ENCODE assay signal across 1 cellular context in the genomic region with DNA sequence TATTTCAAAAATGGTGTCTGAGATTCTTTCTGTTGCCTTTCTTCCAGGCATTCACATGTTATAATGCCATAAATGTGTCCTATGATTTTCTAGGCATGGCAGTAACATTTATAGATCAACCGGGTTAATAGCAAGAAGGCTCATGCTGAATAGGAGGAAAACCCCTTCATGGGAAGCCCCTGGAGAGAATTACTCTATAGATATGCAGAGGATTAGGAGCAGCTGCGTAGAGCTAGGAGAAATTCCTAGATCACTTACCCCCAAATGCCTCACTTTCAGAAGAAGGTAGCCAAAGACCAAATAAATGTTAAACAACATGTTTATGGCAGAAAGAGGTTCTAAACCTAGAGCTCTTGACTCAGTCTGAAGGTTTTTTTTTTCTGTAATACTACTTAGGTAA.
TF ChIP-seq lines count a peak whose summit lies in the region.

No MANE protein-coding gene starts in this region.

TF ChIP-seq in WTC11, 78 proteins besides CTCF, POLR2A, EP300 and RAD21 (continued from another document):
- TF ChIP-seq, protein P1, sequence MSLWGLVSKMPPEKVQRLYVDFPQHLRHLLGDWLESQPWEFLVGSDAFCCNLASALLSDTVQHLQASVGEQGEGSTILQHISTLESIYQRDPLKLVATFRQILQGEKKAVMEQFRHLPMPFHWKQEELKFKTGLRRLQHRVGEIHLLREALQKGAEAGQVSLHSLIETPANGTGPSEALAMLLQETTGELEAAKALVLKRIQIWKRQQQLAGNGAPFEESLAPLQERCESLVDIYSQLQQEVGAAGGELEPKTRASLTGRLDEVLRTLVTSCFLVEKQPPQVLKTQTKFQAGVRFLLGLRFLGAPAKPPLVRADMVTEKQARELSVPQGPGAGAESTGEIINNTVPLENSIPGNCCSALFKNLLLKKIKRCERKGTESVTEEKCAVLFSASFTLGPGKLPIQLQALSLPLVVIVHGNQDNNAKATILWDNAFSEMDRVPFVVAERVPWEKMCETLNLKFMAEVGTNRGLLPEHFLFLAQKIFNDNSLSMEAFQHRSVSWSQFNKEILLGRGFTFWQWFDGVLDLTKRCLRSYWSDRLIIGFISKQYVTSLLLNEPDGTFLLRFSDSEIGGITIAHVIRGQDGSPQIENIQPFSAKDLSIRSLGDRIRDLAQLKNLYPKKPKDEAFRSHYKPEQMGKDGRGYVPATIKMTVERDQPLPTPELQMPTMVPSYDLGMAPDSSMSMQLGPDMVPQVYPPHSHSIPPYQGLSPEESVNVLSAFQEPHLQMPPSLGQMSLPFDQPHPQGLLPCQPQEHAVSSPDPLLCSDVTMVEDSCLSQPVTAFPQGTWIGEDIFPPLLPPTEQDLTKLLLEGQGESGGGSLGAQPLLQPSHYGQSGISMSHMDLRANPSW (CRISPR knock-in tag; conservative IDR thresholded peaks at IDR 0.05; ENCODE audit: low read depth) = no peak
- no peak for TF ChIP-seq NR1H2 (CRISPR knock-in tag; IDR thresholded peaks at IDR 0.05)
- TF ChIP-seq ESRRA (CRISPR knock-in tag; IDR thresholded peaks at IDR 0.05; ENCODE audit: borderline replicate concordance) = no peak
- TF ChIP-seq, protein P2, sequence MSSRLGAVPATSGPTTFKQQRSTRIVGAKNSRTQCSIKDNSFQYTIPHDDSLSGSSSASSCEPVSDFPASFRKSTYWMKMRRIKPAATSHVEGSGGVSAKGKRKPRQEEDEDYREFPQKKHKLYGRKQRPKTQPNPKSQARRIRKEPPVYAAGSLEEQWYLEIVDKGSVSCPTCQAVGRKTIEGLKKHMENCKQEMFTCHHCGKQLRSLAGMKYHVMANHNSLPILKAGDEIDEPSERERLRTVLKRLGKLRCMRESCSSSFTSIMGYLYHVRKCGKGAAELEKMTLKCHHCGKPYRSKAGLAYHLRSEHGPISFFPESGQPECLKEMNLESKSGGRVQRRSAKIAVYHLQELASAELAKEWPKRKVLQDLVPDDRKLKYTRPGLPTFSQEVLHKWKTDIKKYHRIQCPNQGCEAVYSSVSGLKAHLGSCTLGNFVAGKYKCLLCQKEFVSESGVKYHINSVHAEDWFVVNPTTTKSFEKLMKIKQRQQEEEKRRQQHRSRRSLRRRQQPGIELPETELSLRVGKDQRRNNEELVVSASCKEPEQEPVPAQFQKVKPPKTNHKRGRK (CRISPR knock-in tag; IDR thresholded peaks at IDR 0.05; ENCODE audit: borderline replicate concordance) = no peak
- TF ChIP-seq, protein P3, sequence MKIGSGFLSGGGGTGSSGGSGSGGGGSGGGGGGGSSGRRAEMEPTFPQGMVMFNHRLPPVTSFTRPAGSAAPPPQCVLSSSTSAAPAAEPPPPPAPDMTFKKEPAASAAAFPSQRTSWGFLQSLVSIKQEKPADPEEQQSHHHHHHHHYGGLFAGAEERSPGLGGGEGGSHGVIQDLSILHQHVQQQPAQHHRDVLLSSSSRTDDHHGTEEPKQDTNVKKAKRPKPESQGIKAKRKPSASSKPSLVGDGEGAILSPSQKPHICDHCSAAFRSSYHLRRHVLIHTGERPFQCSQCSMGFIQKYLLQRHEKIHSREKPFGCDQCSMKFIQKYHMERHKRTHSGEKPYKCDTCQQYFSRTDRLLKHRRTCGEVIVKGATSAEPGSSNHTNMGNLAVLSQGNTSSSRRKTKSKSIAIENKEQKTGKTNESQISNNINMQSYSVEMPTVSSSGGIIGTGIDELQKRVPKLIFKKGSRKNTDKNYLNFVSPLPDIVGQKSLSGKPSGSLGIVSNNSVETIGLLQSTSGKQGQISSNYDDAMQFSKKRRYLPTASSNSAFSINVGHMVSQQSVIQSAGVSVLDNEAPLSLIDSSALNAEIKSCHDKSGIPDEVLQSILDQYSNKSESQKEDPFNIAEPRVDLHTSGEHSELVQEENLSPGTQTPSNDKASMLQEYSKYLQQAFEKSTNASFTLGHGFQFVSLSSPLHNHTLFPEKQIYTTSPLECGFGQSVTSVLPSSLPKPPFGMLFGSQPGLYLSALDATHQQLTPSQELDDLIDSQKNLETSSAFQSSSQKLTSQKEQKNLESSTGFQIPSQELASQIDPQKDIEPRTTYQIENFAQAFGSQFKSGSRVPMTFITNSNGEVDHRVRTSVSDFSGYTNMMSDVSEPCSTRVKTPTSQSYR (CRISPR knock-in tag; IDR thresholded peaks at IDR 0.05) = no peak
- TF ChIP-seq, protein P4, sequence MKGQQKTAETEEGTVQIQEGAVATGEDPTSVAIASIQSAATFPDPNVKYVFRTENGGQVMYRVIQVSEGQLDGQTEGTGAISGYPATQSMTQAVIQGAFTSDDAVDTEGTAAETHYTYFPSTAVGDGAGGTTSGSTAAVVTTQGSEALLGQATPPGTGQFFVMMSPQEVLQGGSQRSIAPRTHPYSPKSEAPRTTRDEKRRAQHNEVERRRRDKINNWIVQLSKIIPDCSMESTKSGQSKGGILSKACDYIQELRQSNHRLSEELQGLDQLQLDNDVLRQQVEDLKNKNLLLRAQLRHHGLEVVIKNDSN (CRISPR knock-in tag; IDR thresholded peaks at IDR 0.05) = no peak
- TF ChIP-seq PRRX2 (CRISPR knock-in tag; IDR thresholded peaks at IDR 0.05) = no peak
- TF ChIP-seq GTF2I (CRISPR knock-in tag; conservative IDR thresholded peaks at IDR 0.05) = no peak
- TF ChIP-seq, protein P5, sequence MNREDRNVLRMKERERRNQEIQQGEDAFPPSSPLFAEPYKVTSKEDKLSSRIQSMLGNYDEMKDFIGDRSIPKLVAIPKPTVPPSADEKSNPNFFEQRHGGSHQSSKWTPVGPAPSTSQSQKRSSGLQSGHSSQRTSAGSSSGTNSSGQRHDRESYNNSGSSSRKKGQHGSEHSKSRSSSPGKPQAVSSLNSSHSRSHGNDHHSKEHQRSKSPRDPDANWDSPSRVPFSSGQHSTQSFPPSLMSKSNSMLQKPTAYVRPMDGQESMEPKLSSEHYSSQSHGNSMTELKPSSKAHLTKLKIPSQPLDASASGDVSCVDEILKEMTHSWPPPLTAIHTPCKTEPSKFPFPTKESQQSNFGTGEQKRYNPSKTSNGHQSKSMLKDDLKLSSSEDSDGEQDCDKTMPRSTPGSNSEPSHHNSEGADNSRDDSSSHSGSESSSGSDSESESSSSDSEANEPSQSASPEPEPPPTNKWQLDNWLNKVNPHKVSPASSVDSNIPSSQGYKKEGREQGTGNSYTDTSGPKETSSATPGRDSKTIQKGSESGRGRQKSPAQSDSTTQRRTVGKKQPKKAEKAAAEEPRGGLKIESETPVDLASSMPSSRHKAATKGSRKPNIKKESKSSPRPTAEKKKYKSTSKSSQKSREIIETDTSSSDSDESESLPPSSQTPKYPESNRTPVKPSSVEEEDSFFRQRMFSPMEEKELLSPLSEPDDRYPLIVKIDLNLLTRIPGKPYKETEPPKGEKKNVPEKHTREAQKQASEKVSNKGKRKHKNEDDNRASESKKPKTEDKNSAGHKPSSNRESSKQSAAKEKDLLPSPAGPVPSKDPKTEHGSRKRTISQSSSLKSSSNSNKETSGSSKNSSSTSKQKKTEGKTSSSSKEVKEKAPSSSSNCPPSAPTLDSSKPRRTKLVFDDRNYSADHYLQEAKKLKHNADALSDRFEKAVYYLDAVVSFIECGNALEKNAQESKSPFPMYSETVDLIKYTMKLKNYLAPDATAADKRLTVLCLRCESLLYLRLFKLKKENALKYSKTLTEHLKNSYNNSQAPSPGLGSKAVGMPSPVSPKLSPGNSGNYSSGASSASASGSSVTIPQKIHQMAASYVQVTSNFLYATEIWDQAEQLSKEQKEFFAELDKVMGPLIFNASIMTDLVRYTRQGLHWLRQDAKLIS (CRISPR knock-in tag; IDR thresholded peaks at IDR 0.05; ENCODE audit: borderline replicate concordance) = no peak
- no peak for TF ChIP-seq ZMAT4 (CRISPR knock-in tag; IDR thresholded peaks at IDR 0.05)
